ENCODE assay signal across 8 cellular contexts in genomic region chr7:155665957-155666287, GRCh38. TPM values are rescaled to one million over a fixed set of nuclear protein-coding genes. Genes with fewer than 3 reads are reported as not detected.
DNase-seq lines count a peak whose midpoint lies in the region; TF ChIP-seq lines count a peak whose summit lies in the region.
"Had no signal": no experiment of that assay in that cellular context is flagged by ENCODE, and none has a peak within 500 bp of the region (broad histone marks: within the 10 kb centered on the region; RNA-seq: fewer than 3 reads in every experiment).

No MANE protein-coding gene starts in this region.

- WGBS in GM23248 (ENCODE audit: low coverage in 1 of 2, low lambda C conversion rate in 2 of 2, missing lambda C conversion rate in 2 of 2), 2 experiments: 0 to 2% methylated on average over 3 of the region's 3 CpGs

- BruUV-seq in PC-9 (replicated peaks; lab: Mats Ljungman, UMichigan): no TSS peak

- H3K9me2 ChIP-seq in GM23248 (ENCODE audit: insufficient read depth) (no peaks in the 10 kb centered on the region), PC-9 (ENCODE audit: insufficient read depth) (no peaks in the 10 kb centered on the region)

- CTCF ChIA-PET in PC-9 (lab: Charles Lee): no interaction called here

- H3K36me3 ChIP-seq in GM23248 (ENCODE audit: low read depth): no peaks in the 10 kb centered on the region
- H3K36me3 ChIP-seq in PC-9 (ENCODE audit: low read depth): 0 out of 2 replicates have a peak, but pooled peaks cover 4% of the 10 kb centered on the region

- H2AFZ ChIP-seq in GM23248 (no peak overlapping the region), PC-9 (no peak overlapping the region)

- TF ChIP-seq CTCF in PC-9 (conservative IDR thresholded peaks at IDR 0.05): no peak
- no peak for TF ChIP-seq CTCF in epithelial cell of esophagus (IDR thresholded peaks at IDR 0.05; ENCODE audit: insufficient read depth, low read depth, low read length, missing control alignments)

- intact Hi-C loops in PC-9 (cut with micrococcal nuclease; ENCODE audit: unreplicated experiment): no loop called here

- H3K27me3 ChIP-seq in GM23248 (replicated peaks; ENCODE audit: insufficient read depth): no peaks in the 10 kb centered on the region
- no peaks in the 10 kb centered on the region for H3K27me3 ChIP-seq in PC-9 (ENCODE audit: insufficient read depth, low read depth)

- H3K4me2 ChIP-seq in GM23248 (ENCODE audit: unreplicated experiment) (peak overlapping the region; percentile 73), PC-9 (no peak overlapping the region)

- H3F3A ChIP-seq in GM23248 (ENCODE audit: insufficient read depth) (peaks cover 41% of the 10 kb centered on the region), PC-9 (ENCODE audit: insufficient read depth, low read depth) (0 out of 2 replicates have a peak, but pooled peaks cover 3% of the 10 kb centered on the region)

- POLR2A ChIA-PET in PC-9 (lab: Charles Lee; ENCODE audit: unreplicated experiment): interaction anchor here (0.5 to 0.7 kb wide), 3 partner anchors 13 to 36 kb away, joined by 3 to 6 read pairs (median 4); partner anchors contain the start of gene RBM33

- H3K9me3 ChIP-seq in GM23248 (ENCODE audit: low read depth) (no peaks in the 10 kb centered on the region), PC-9 (ENCODE audit: insufficient read depth, low read depth) (no peaks in the 10 kb centered on the region)

- H4K20me1 ChIP-seq in GM23248 (ENCODE audit: insufficient read depth) (peaks cover 17% of the 10 kb centered on the region), PC-9 (ENCODE audit: insufficient read depth) (peaks cover 99% of the 10 kb centered on the region)

- peak overlapping the region; percentile 58 for H3K9ac ChIP-seq in GM23248

- DNase-seq in GM23248: peak; percentile 92
- DNase-seq in PC-9: no peak
- peak; percentile 84 for DNase-seq in epithelial cell of esophagus (ENCODE audit: low read depth)
- peak; percentile 67 for DNase-seq in skeletal muscle cell (ENCODE audit: low read depth)
- no peak for DNase-seq in superior temporal gyrus (ENCODE audit: extremely low spot score)
- DNase-seq in NCI-H1436 treated with DMSO at 0.1 percent for 48 hours (lab: John Stamatoyannopoulos, UW): no peak
- no peak for DNase-seq in T1000 (lab: John Stamatoyannopoulos, UW)
- DNase-seq: NCI-H1930 had no signal

- H3K79me2 ChIP-seq in GM23248 (ENCODE audit: insufficient read depth) (peaks cover 98% of the 10 kb centered on the region), PC-9 (ENCODE audit: low read depth) (peaks cover 96% of the 10 kb centered on the region)

- in situ Hi-C loops in GM23248 (cut with MboI): no loop called here

- H3K27ac ChIP-seq in GM23248: peak overlapping the region; percentile 81
- 0 out of 2 replicates have a peak overlapping the region, but pooled peaks have one; percentile 12 for H3K27ac ChIP-seq in PC-9

- H3K4me3 ChIP-seq in GM23248 (peak overlapping the region; percentile 29; the same call in 1 of the 2 replicates), PC-9 (no peak overlapping the region), epithelial cell of esophagus (ENCODE audit: low read length) (no peak overlapping the region), skeletal muscle cell (ENCODE audit: low read depth, low read length) (no peak overlapping the region)

- H3K4me1 ChIP-seq in GM23248 (ENCODE audit: insufficient read depth): peaks cover 41% of the 10 kb centered on the region
- no peaks in the 10 kb centered on the region for H3K4me1 ChIP-seq in PC-9 (replicated peaks; ENCODE audit: insufficient read depth)

RNA-seq across cellular contexts. Expression of gene RBM33, which starts 21.5 kb away (rescaled TPM):
- total RNA-seq in GM23248 (2014; rRNA removed; shearing (Covaris generic)): 9.5 and 10.5 TPM in 2 replicates
- polyA plus RNA-seq in GM23248 (2016; fragmentation: Nextera tagmentation; extraction: Ambion mirVana): 33.2 and 36.0 TPM in 2 replicates
- 85.7 and 113 TPM in 2 replicates for total RNA-seq in PC-9 (2021)

Comparison
In these comparisons a context has a peak if more than half of its experiments do, and no peak if none do; other contexts are left out.
1. DNase-seq: peak in GM23248 (single experiment), epithelial cell of esophagus (single experiment) and skeletal muscle cell (single experiment); none in PC-9 (0 of 2), superior temporal gyrus (single experiment), NCI-H1436 treated with DMSO at 0.1 percent for 48 hours (single experiment) and T1000 (single experiment).